ENCODE assay signal across 1 cellular context in genomic region chr10:103921750-103922195, GRCh38.
A peak's percentile ranks its signal among the peaks of the same experiment; 100 is the strongest.
TF ChIP-seq lines count a peak whose summit lies in the region.

No MANE protein-coding gene starts in this region.

TF ChIP-seq in HepG2, 621 proteins besides CTCF, POLR2A, EP300 and RAD21 (continued from another document and continues in another):
- TF ChIP-seq ZNF724P (CRISPR knock-in tag; IDR thresholded peaks at IDR 0.05; ENCODE audit: borderline replicate concordance) (no peak), ZNF572 (CRISPR knock-in tag; IDR thresholded peaks at IDR 0.05) (no peak), ZNF703 (CRISPR knock-in tag; IDR thresholded peaks at IDR 0.05; ENCODE audit: borderline replicate concordance) (no peak), FUBP1 (CRISPR knock-in tag; IDR thresholded peaks at IDR 0.05; ENCODE audit: borderline replicate concordance) (no peak), SOX6 (IDR thresholded peaks at IDR 0.05) (no peak), SOX6 (CRISPR knock-in tag; IDR thresholded peaks at IDR 0.05) (no peak), HMG20A (CRISPR knock-in tag; IDR thresholded peaks at IDR 0.05; ENCODE audit: borderline replicate concordance) (no peak; the same call in 1 of the 2 replicates), ZNF205 (CRISPR knock-in tag; IDR thresholded peaks at IDR 0.05) (0 out of 2 replicates have a peak, but pooled peaks have one; percentile 38), TCF7 (IDR thresholded peaks at IDR 0.05; ENCODE audit: low read depth) (no peak), ZMYM3 (CRISPR knock-in tag; IDR thresholded peaks at IDR 0.05) (0 out of 2 replicates have a peak, but pooled peaks have one; percentile 56), SALL1 (CRISPR knock-in tag; IDR thresholded peaks at IDR 0.05) (no peak), ZNF331 (CRISPR knock-in tag; IDR thresholded peaks at IDR 0.05) (peak; percentile 77), ZNF614 (CRISPR knock-in tag; IDR thresholded peaks at IDR 0.05; ENCODE audit: borderline replicate concordance) (peak; percentile 23; the same call in 1 of the 2 replicates), NR2F2 (IDR thresholded peaks at IDR 0.05; ENCODE audit: borderline replicate concordance, low read depth) (no peak), ATF7 (IDR thresholded peaks at IDR 0.05) (peak; percentile 75), ATF7 (CRISPR knock-in tag; IDR thresholded peaks at IDR 0.05) (no peak), ZFYVE20 (CRISPR knock-in tag; IDR thresholded peaks at IDR 0.05; ENCODE audit: borderline replicate concordance, low read depth) (no peak), ZKSCAN8 (CRISPR knock-in tag; IDR thresholded peaks at IDR 0.05; ENCODE audit: borderline replicate concordance) (0 out of 2 replicates have a peak, but pooled peaks have one; percentile 17), TAF1 (CRISPR knock-in tag; IDR thresholded peaks at IDR 0.05) (0 out of 2 replicates have a peak, but pooled peaks have one; percentile 32), ZBTB20 (CRISPR knock-in tag; IDR thresholded peaks at IDR 0.05; ENCODE audit: borderline replicate concordance, low read depth) (no peak), PATZ1 (CRISPR knock-in tag; IDR thresholded peaks at IDR 0.05) (0 out of 2 replicates have a peak, but pooled peaks have one; percentile 14), PHF20 (CRISPR knock-in tag; IDR thresholded peaks at IDR 0.05) (peak; percentile 33; the same call in 1 of the 2 replicates), CREB1 (IDR thresholded peaks at IDR 0.05) (peak; percentile 85), CREB1 (CRISPR knock-in tag; IDR thresholded peaks at IDR 0.05) (peak; percentile 85), CEBPG (CRISPR knock-in tag; IDR thresholded peaks at IDR 0.05) (peak; percentile 47; the same call in 1 of the 2 replicates), YY1 (IDR thresholded peaks at IDR 0.05; ENCODE audit: insufficient read depth, insufficient replicate concordance, low read depth, low read length) (no peak), HOXA3 (CRISPR knock-in tag; IDR thresholded peaks at IDR 0.05) (0 out of 2 replicates have a peak, but pooled peaks have one; percentile 19), ZNF605 (CRISPR knock-in tag; IDR thresholded peaks at IDR 0.05) (0 out of 2 replicates have a peak, but pooled peaks have one; percentile 47), MIXL1 (CRISPR knock-in tag; IDR thresholded peaks at IDR 0.05) (peak; percentile 32; the same call in 1 of the 2 replicates), KLF16 (CRISPR knock-in tag; IDR thresholded peaks at IDR 0.05) (no peak), ERF (CRISPR knock-in tag; IDR thresholded peaks at IDR 0.05) (0 out of 2 replicates have a peak, but pooled peaks have one; percentile 54), TEAD3 (CRISPR knock-in tag; optimal IDR thresholded peaks at IDR 0.05; ENCODE audit: borderline replicate concordance) (peak; percentile 24), SAP130 (CRISPR knock-in tag; IDR thresholded peaks at IDR 0.05; ENCODE audit: low read depth) (peak; percentile 41), FOXK1 (CRISPR knock-in tag; IDR thresholded peaks at IDR 0.05; ENCODE audit: borderline replicate concordance, low read depth) (no peak), ZFX (CRISPR knock-in tag; IDR thresholded peaks at IDR 0.05; ENCODE audit: low read depth) (peak; percentile 42; the same call in 1 of the 2 replicates), FLYWCH1 (CRISPR knock-in tag; IDR thresholded peaks at IDR 0.05) (peak; percentile 33; the same call in 1 of the 2 replicates), CHD2 (IDR thresholded peaks at IDR 0.05; ENCODE audit: low read depth, low read length) (no peak), MEF2D (CRISPR knock-in tag; IDR thresholded peaks at IDR 0.05) (0 out of 2 replicates have a peak, but pooled peaks have one; percentile 36), KAT7 (CRISPR knock-in tag; IDR thresholded peaks at IDR 0.05; ENCODE audit: borderline replicate concordance) (no peak), ZNF788 (CRISPR knock-in tag; IDR thresholded peaks at IDR 0.05; ENCODE audit: borderline replicate concordance) (peak; percentile 20; the same call in 1 of the 2 replicates), ZBTB21 (CRISPR knock-in tag; IDR thresholded peaks at IDR 0.05) (peak; percentile 64; the same call in 1 of the 2 replicates), KAT8 (CRISPR knock-in tag; IDR thresholded peaks at IDR 0.05) (peak; percentile 60), ZNF644 (CRISPR knock-in tag; IDR thresholded peaks at IDR 0.05; ENCODE audit: low read depth) (peak; percentile 9; the same call in 1 of the 2 replicates), ELF3 (CRISPR knock-in tag; IDR thresholded peaks at IDR 0.05) (peak; percentile 67), ATF1 (CRISPR knock-in tag; IDR thresholded peaks at IDR 0.05) (peak; percentile 72), ZNF263 (CRISPR knock-in tag; IDR thresholded peaks at IDR 0.05) (peak; percentile 77), ZNF652 (CRISPR knock-in tag; IDR thresholded peaks at IDR 0.05; ENCODE audit: borderline replicate concordance, low read depth) (peak; percentile 98), ZNF292 (CRISPR knock-in tag; IDR thresholded peaks at IDR 0.05; ENCODE audit: borderline replicate concordance, low read depth) (peak; percentile 78; the same call in 1 of the 2 replicates), ETV5 (CRISPR knock-in tag; IDR thresholded peaks at IDR 0.05; ENCODE audit: borderline replicate concordance) (peak; percentile 47; the same call in 1 of the 2 replicates), KDM2A (CRISPR knock-in tag; IDR thresholded peaks at IDR 0.05; ENCODE audit: borderline replicate concordance, low read depth) (peak; percentile 46; the same call in 1 of the 2 replicates), HOXA5 (CRISPR knock-in tag; IDR thresholded peaks at IDR 0.05) (no peak)
- TF ChIP-seq, protein P1, sequence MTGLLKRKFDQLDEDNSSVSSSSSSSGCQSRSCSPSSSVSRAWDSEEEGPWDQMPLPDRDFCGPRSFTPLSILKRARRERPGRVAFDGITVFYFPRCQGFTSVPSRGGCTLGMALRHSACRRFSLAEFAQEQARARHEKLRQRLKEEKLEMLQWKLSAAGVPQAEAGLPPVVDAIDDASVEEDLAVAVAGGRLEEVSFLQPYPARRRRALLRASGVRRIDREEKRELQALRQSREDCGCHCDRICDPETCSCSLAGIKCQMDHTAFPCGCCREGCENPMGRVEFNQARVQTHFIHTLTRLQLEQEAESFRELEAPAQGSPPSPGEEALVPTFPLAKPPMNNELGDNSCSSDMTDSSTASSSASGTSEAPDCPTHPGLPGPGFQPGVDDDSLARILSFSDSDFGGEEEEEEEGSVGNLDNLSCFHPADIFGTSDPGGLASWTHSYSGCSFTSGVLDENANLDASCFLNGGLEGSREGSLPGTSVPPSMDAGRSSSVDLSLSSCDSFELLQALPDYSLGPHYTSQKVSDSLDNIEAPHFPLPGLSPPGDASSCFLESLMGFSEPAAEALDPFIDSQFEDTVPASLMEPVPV (CRISPR knock-in tag; IDR thresholded peaks at IDR 0.05), result no peak
- TF ChIP-seq, protein P2, sequence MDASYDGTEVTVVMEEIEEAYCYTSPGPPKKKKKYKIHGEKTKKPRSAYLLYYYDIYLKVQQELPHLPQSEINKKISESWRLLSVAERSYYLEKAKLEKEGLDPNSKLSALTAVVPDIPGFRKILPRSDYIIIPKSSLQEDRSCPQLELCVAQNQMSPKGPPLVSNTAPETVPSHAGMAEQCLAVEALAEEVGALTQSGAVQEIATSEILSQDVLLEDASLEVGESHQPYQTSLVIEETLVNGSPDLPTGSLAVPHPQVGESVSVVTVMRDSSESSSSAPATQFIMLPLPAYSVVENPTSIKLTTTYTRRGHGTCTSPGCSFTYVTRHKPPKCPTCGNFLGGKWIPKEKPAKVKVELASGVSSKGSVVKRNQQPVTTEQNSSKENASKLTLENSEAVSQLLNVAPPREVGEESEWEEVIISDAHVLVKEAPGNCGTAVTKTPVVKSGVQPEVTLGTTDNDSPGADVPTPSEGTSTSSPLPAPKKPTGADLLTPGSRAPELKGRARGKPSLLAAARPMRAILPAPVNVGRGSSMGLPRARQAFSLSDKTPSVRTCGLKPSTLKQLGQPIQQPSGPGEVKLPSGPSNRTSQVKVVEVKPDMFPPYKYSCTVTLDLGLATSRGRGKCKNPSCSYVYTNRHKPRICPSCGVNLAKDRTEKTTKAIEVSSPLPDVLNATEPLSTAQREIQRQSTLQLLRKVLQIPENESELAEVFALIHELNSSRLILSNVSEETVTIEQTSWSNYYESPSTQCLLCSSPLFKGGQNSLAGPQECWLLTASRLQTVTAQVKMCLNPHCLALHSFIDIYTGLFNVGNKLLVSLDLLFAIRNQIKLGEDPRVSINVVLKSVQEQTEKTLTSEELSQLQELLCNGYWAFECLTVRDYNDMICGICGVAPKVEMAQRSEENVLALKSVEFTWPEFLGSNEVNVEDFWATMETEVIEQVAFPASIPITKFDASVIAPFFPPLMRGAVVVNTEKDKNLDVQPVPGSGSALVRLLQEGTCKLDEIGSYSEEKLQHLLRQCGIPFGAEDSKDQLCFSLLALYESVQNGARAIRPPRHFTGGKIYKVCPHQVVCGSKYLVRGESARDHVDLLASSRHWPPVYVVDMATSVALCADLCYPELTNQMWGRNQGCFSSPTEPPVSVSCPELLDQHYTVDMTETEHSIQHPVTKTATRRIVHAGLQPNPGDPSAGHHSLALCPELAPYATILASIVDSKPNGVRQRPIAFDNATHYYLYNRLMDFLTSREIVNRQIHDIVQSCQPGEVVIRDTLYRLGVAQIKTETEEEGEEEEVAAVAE (CRISPR knock-in tag; IDR thresholded peaks at IDR 0.05; ENCODE audit: borderline replicate concordance), result 0 out of 2 replicates have a peak, but pooled peaks have one; percentile 43
- TF ChIP-seq, protein P3, sequence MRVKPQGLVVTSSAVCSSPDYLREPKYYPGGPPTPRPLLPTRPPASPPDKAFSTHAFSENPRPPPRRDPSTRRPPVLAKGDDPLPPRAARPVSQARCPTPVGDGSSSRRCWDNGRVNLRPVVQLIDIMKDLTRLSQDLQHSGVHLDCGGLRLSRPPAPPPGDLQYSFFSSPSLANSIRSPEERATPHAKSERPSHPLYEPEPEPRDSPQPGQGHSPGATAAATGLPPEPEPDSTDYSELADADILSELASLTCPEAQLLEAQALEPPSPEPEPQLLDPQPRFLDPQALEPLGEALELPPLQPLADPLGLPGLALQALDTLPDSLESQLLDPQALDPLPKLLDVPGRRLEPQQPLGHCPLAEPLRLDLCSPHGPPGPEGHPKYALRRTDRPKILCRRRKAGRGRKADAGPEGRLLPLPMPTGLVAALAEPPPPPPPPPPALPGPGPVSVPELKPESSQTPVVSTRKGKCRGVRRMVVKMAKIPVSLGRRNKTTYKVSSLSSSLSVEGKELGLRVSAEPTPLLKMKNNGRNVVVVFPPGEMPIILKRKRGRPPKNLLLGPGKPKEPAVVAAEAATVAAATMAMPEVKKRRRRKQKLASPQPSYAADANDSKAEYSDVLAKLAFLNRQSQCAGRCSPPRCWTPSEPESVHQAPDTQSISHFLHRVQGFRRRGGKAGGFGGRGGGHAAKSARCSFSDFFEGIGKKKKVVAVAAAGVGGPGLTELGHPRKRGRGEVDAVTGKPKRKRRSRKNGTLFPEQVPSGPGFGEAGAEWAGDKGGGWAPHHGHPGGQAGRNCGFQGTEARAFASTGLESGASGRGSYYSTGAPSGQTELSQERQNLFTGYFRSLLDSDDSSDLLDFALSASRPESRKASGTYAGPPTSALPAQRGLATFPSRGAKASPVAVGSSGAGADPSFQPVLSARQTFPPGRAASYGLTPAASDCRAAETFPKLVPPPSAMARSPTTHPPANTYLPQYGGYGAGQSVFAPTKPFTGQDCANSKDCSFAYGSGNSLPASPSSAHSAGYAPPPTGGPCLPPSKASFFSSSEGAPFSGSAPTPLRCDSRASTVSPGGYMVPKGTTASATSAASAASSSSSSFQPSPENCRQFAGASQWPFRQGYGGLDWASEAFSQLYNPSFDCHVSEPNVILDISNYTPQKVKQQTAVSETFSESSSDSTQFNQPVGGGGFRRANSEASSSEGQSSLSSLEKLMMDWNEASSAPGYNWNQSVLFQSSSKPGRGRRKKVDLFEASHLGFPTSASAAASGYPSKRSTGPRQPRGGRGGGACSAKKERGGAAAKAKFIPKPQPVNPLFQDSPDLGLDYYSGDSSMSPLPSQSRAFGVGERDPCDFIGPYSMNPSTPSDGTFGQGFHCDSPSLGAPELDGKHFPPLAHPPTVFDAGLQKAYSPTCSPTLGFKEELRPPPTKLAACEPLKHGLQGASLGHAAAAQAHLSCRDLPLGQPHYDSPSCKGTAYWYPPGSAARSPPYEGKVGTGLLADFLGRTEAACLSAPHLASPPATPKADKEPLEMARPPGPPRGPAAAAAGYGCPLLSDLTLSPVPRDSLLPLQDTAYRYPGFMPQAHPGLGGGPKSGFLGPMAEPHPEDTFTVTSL (CRISPR knock-in tag; IDR thresholded peaks at IDR 0.05; ENCODE audit: borderline replicate concordance), result no peak
- TF ChIP-seq, protein P4, sequence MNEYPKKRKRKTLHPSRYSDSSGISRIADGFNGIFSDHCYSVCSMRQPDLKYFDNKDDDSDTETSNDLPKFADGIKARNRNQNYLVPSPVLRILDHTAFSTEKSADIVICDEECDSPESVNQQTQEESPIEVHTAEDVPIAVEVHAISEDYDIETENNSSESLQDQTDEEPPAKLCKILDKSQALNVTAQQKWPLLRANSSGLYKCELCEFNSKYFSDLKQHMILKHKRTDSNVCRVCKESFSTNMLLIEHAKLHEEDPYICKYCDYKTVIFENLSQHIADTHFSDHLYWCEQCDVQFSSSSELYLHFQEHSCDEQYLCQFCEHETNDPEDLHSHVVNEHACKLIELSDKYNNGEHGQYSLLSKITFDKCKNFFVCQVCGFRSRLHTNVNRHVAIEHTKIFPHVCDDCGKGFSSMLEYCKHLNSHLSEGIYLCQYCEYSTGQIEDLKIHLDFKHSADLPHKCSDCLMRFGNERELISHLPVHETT (CRISPR knock-in tag; conservative IDR thresholded peaks at IDR 0.05), result no peak
